Comparison of ENCODE assay signal across 1 cellular context in the genomic region with DNA sequence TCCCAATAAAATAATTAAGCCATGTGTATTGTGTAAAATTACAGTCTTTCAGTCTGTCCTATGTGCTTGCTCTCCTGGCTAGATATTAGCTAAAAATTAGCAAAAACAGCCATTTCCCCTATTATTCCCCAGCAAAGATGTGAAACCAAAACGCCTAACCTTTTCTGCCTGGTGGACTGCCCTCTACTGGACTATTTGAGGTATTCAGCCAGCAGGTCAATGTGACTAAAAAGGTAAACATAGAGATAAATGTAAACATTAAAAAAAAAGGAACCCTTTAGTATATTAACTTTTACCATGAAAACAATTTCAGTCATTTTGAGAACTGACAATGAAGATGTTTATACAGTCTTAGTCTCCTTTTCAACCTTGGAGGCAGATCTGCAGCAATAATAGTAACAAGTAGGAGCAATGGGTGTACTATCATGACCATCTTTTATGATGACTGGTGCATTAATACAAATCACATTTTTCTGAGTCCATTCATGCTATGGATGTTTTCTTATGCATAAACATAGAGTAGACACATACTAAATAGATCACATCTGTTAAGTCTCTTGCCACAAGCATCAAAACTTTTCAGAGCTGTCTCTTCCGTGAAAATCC.
TF ChIP-seq lines count a peak whose summit lies in the region.

No MANE protein-coding gene starts in this region.

TF ChIP-seq in HepG2, 621 proteins besides CTCF, POLR2A, EP300 and RAD21 (continued from another document):
- TF ChIP-seq MAFF (IDR thresholded peaks at IDR 0.05; ENCODE audit: low read depth, low read length), result peak; percentile 58
- TF ChIP-seq, protein P1, sequence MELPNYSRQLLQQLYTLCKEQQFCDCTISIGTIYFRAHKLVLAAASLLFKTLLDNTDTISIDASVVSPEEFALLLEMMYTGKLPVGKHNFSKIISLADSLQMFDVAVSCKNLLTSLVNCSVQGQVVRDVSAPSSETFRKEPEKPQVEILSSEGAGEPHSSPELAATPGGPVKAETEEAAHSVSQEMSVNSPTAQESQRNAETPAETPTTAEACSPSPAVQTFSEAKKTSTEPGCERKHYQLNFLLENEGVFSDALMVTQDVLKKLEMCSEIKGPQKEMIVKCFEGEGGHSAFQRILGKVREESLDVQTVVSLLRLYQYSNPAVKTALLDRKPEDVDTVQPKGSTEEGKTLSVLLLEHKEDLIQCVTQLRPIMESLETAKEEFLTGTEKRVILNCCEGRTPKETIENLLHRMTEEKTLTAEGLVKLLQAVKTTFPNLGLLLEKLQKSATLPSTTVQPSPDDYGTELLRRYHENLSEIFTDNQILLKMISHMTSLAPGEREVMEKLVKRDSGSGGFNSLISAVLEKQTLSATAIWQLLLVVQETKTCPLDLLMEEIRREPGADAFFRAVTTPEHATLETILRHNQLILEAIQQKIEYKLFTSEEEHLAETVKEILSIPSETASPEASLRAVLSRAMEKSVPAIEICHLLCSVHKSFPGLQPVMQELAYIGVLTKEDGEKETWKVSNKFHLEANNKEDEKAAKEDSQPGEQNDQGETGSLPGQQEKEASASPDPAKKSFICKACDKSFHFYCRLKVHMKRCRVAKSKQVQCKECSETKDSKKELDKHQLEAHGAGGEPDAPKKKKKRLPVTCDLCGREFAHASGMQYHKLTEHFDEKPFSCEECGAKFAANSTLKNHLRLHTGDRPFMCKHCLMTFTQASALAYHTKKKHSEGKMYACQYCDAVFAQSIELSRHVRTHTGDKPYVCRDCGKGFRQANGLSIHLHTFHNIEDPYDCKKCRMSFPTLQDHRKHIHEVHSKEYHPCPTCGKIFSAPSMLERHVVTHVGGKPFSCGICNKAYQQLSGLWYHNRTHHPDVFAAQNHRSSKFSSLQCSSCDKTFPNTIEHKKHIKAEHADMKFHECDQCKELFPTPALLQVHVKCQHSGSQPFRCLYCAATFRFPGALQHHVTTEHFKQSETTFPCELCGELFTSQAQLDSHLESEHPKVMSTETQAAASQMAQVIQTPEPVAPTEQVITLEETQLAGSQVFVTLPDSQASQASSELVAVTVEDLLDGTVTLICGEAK (IDR thresholded peaks at IDR 0.05), result no peak
- TF ChIP-seq, protein P1 (CRISPR knock-in tag; IDR thresholded peaks at IDR 0.05), result no peak
- no peak for TF ChIP-seq ARNT2 (CRISPR knock-in tag; IDR thresholded peaks at IDR 0.05; ENCODE audit: low read depth)
- no peak for TF ChIP-seq KLF12 (CRISPR knock-in tag; IDR thresholded peaks at IDR 0.05; ENCODE audit: borderline replicate concordance)
- TF ChIP-seq, protein P2, sequence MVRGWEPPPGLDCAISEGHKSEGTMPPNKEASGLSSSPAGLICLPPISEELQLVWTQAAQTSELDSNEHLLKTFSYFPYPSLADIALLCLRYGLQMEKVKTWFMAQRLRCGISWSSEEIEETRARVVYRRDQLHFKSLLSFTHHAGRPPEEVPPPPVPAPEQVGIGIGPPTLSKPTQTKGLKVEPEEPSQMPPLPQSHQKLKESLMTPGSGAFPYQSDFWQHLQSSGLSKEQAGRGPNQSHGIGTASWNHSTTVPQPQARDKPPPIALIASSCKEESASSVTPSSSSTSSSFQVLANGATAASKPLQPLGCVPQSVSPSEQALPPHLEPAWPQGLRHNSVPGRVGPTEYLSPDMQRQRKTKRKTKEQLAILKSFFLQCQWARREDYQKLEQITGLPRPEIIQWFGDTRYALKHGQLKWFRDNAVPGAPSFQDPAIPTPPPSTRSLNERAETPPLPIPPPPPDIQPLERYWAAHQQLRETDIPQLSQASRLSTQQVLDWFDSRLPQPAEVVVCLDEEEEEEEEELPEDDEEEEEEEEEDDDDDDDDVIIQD (CRISPR knock-in tag; IDR thresholded peaks at IDR 0.05; ENCODE audit: low read depth), result peak; percentile 45; the same call in 1 of the 2 replicates
- no peak for TF ChIP-seq TEAD2 (CRISPR knock-in tag; IDR thresholded peaks at IDR 0.05)
- peak; percentile 26; the same call in 1 of the 2 replicates for TF ChIP-seq HMG20A (CRISPR knock-in tag; IDR thresholded peaks at IDR 0.05; ENCODE audit: borderline replicate concordance)
- TF ChIP-seq TEAD3 (CRISPR knock-in tag; optimal IDR thresholded peaks at IDR 0.05; ENCODE audit: borderline replicate concordance), result peak; percentile 64
- no peak for TF ChIP-seq ZNF841 (CRISPR knock-in tag; IDR thresholded peaks at IDR 0.05; ENCODE audit: borderline replicate concordance)
- TF ChIP-seq ZNF746 (CRISPR knock-in tag; IDR thresholded peaks at IDR 0.05), result no peak
- TF ChIP-seq, protein P3, sequence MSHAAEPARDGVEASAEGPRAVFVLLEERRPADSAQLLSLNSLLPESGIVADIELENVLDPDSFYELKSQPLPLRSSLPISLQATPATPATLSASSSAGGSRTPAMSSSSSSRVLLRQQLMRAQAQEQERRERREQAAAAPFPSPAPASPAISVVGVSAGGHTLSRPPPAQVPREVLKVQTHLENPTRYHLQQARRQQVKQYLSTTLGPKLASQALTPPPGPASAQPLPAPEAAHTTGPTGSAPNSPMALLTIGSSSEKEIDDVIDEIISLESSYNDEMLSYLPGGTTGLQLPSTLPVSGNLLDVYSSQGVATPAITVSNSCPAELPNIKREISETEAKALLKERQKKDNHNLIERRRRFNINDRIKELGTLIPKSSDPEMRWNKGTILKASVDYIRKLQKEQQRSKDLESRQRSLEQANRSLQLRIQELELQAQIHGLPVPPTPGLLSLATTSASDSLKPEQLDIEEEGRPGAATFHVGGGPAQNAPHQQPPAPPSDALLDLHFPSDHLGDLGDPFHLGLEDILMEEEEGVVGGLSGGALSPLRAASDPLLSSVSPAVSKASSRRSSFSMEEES (CRISPR knock-in tag; IDR thresholded peaks at IDR 0.05), result 0 out of 2 replicates have a peak, but pooled peaks have one; percentile 24
- no peak for TF ChIP-seq CENPT (CRISPR knock-in tag; IDR thresholded peaks at IDR 0.05; ENCODE audit: low read depth)
- 0 out of 2 replicates have a peak, but pooled peaks have one; percentile 33 for TF ChIP-seq ZNF629 (CRISPR knock-in tag; conservative IDR thresholded peaks at IDR 0.05)
- TF ChIP-seq FOXK1 (CRISPR knock-in tag; IDR thresholded peaks at IDR 0.05; ENCODE audit: borderline replicate concordance, low read depth), result peak; percentile 43; the same call in 1 of the 2 replicates
- TF ChIP-seq ZC3H4 (CRISPR knock-in tag; IDR thresholded peaks at IDR 0.05; ENCODE audit: borderline replicate concordance), result no peak
- peak; percentile 25; the same call in 1 of the 2 replicates for TF ChIP-seq ATF1 (CRISPR knock-in tag; IDR thresholded peaks at IDR 0.05)
- TF ChIP-seq GABPA (IDR thresholded peaks at IDR 0.05; ENCODE audit: low read depth, low read length), result no peak
- TF ChIP-seq GABPA (CRISPR knock-in tag; IDR thresholded peaks at IDR 0.05; ENCODE audit: low read depth), result 0 out of 2 replicates have a peak, but pooled peaks have one; percentile 8
- TF ChIP-seq, protein P4, sequence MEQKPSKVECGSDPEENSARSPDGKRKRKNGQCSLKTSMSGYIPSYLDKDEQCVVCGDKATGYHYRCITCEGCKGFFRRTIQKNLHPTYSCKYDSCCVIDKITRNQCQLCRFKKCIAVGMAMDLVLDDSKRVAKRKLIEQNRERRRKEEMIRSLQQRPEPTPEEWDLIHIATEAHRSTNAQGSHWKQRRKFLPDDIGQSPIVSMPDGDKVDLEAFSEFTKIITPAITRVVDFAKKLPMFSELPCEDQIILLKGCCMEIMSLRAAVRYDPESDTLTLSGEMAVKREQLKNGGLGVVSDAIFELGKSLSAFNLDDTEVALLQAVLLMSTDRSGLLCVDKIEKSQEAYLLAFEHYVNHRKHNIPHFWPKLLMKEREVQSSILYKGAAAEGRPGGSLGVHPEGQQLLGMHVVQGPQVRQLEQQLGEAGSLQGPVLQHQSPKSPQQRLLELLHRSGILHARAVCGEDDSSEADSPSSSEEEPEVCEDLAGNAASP (CRISPR knock-in tag; IDR thresholded peaks at IDR 0.05; ENCODE audit: borderline replicate concordance), result 0 out of 2 replicates have a peak, but pooled peaks have one; percentile 31
- TF ChIP-seq, protein P5, sequence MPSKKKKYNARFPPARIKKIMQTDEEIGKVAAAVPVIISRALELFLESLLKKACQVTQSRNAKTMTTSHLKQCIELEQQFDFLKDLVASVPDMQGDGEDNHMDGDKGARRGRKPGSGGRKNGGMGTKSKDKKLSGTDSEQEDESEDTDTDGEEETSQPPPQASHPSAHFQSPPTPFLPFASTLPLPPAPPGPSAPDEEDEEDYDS (CRISPR knock-in tag; IDR thresholded peaks at IDR 0.05), result 0 out of 2 replicates have a peak, but pooled peaks have one; percentile 14
